Comparison of ENCODE assay signal across 8 cellular contexts in the genomic region with DNA sequence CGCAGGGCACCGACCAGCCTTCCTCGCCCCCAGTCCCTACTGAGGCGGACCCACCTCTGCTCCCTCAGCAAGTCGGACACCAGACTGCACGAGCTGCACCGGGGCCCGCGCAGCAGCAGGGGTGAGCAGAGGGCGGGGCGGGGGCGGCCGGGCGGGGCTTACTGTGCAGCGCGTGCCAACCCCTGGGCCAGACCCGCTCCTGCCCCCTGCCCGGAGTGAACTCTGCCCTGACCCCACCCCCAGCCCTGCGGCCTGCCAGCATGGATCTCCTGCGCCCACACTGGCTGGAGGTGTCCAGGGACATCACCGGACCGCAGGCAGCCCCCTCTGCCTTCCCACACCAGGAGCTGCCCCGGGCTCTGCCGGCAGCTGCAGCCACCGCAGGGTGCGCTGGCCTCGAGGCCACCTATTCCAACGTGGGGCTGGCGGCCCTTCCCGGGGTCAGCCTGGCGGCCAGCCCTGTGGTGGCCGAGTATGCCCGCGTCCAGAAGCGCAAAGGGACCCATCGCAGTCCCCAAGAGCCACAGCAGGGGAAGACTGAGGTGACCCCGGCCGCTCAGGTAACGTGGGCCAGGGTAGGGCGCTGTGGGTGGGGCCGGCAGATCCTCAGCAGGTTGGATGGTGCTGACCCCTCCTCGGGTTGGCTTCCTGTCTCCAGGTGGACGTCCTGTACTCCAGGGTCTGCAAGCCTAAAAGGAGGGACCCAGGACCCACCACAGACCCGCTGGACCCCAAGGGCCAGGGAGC. TPM values are rescaled to one million over a fixed set of nuclear protein-coding genes. Genes with fewer than 3 reads are reported as not detected.
DNase-seq lines count a peak whose midpoint lies in the region.

No MANE protein-coding gene starts in this region.

- peak overlapping the region; percentile 87 for H3K4me3 Mint-ChIP-seq in activated CD4-positive, alpha-beta T cell treated with anti-CD3 and anti-CD28 coated beads, Interleukin-2, amount 10 ng/mL, durations not matched to agents 7 days and 5 days

- DNase-seq in activated CD4-positive, alpha-beta T cell treated with anti-CD3 and anti-CD28 coated beads, Interleukin-2, amount 10 ng/mL, durations not matched to agents 7 days and 5 days = peak; percentile 40
- no peak for DNase-seq in activated CD4-positive, alpha-beta T cell treated with anti-CD3 and anti-CD28 coated beads, Interleukin-2, amount 50 U/mL, for 4 hours
- peak; percentile 39 for DNase-seq in activated CD4-positive, alpha-beta T cell treated with anti-CD3 and anti-CD28 coated beads, Interleukin-2, amount 50 U/mL, for 1 hour
- DNase-seq in SHP77 treated with DMSO at 0.1 percent for 48 hours (lab: John Stamatoyannopoulos, UW) (no peak), NCI-H2029 treated with DMSO at 0.1 percent for 48 hours (lab: John Stamatoyannopoulos, UW) (no peak), NCI-H1930 (lab: John Stamatoyannopoulos, UW) (no peak)

- POLR2A ChIA-PET in activated CD4-positive, alpha-beta T cell treated with anti-CD3 and anti-CD28 coated beads, Interleukin-2, amount 10 ng/mL, durations not matched to agents 7 days and 5 days (lab: Charles Lee) = no interaction called here

- peaks cover 28% of the 10 kb centered on the region for H3K4me1 Mint-ChIP-seq in activated CD4-positive, alpha-beta T cell treated with anti-CD3 and anti-CD28 coated beads, Interleukin-2, amount 10 ng/mL, durations not matched to agents 7 days and 5 days

- peak overlapping the region; percentile 25 for H3K27ac Mint-ChIP-seq in activated CD4-positive, alpha-beta T cell treated with anti-CD3 and anti-CD28 coated beads, Interleukin-2, amount 10 ng/mL, durations not matched to agents 7 days and 5 days

- H3K27me3 ChIP-seq in iPS-15b (ENCODE audit: control insufficient read depth, insufficient read depth, low read length) (no peaks in the 10 kb centered on the region), subcutaneous abdominal adipose tissue (ENCODE audit: control insufficient read depth in 5 of 5, insufficient read depth in 4 of 5, low read length in 5 of 5) (no peaks in the 10 kb centered on the region)

- H3K9ac ChIP-seq in iPS-15b (ENCODE audit: low read depth, low read length) = no peak overlapping the region
- peak overlapping the region in 3 of 5 donors; percentile 30 to 75 (median 53) for H3K9ac ChIP-seq in subcutaneous abdominal adipose tissue (ENCODE audit: low read length in 5 of 5)

- no peaks in the 10 kb centered on the region for H3K27me3 Mint-ChIP-seq in activated CD4-positive, alpha-beta T cell treated with anti-CD3 and anti-CD28 coated beads, Interleukin-2, amount 10 ng/mL, durations not matched to agents 7 days and 5 days

- H3K9me3 ChIP-seq in iPS-15b (ENCODE audit: control insufficient read depth, insufficient read depth, low read length) = no peaks in the 10 kb centered on the region
- no peaks in the 10 kb centered on the region for H3K9me3 ChIP-seq in subcutaneous abdominal adipose tissue (ENCODE audit: control insufficient read depth in 5 of 5, low read length in 5 of 5)

- H3K4me1 ChIP-seq in iPS-15b (ENCODE audit: control insufficient read depth, insufficient read depth, low read length) (no peaks in the 10 kb centered on the region), subcutaneous abdominal adipose tissue (ENCODE audit: control insufficient read depth in 5 of 5, insufficient read depth in 5 of 5, low read length in 5 of 5) (peaks cover 2 to 56% (median 37%) of the 10 kb centered on the region in 5 donors)

- H3K4me3 ChIP-seq in iPS-15b (ENCODE audit: low read depth, low read length) (peak overlapping the region; percentile 52), subcutaneous abdominal adipose tissue (ENCODE audit: low read depth in 1 of 5, low read length in 5 of 5) (peak overlapping the region in 4 of 5 donors; percentile 26 to 73 (median 55))

- H3K36me3 Mint-ChIP-seq in activated CD4-positive, alpha-beta T cell treated with anti-CD3 and anti-CD28 coated beads, Interleukin-2, amount 10 ng/mL, durations not matched to agents 7 days and 5 days (ENCODE audit: low read depth) = peaks cover 31% of the 10 kb centered on the region

- CTCF ChIA-PET in activated CD4-positive, alpha-beta T cell treated with anti-CD3 and anti-CD28 coated beads, Interleukin-2, amount 10 ng/mL, durations not matched to agents 7 days and 5 days (lab: Charles Lee) = interaction anchor here (1.0 to 4.2 kb wide), 3 partner anchors 12 to 548 kb away, joined by 3 to 27 read pairs (median 3); no protein-coding TSS in a partner anchor

- no peak overlapping the region for H3K27ac ChIP-seq in subcutaneous abdominal adipose tissue (ENCODE audit: low read depth, low read length)

- no peaks in the 10 kb centered on the region for H3K9me3 Mint-ChIP-seq in activated CD4-positive, alpha-beta T cell treated with anti-CD3 and anti-CD28 coated beads, Interleukin-2, amount 10 ng/mL, durations not matched to agents 7 days and 5 days

- H3K36me3 ChIP-seq in iPS-15b (ENCODE audit: control insufficient read depth, insufficient read depth, low read length) (peaks cover 38% of the 10 kb centered on the region), subcutaneous abdominal adipose tissue (ENCODE audit: control insufficient read depth in 5 of 5, insufficient read depth in 5 of 5, low read length in 5 of 5) (peaks cover 0 to 45% (median 34%) of the 10 kb centered on the region in 5 donors)

RNA-seq across cellular contexts. Expression of a gene that starts 1.5 kb away (rescaled TPM):
- 100 to 1,000 TPM; 105 to 129 TPM for total RNA-seq in activated CD4-positive, alpha-beta T cell treated with anti-CD3 and anti-CD28 coated beads, Interleukin-2, amount 10 ng/mL, durations not matched to agents 7 days and 5 days

RNA-seq across cellular contexts. Expression of a gene that starts 1.6 kb away (rescaled TPM):
- total RNA-seq in activated CD4-positive, alpha-beta T cell treated with anti-CD3 and anti-CD28 coated beads, Interleukin-2, amount 10 ng/mL, durations not matched to agents 7 days and 5 days = 100 to 1,000 TPM; 253 to 302 TPM

RNA-seq across cellular contexts. Expression of a gene that starts 30.3 kb away (rescaled TPM):
- 10 to 100 TPM; 37.3 to 43.3 TPM for total RNA-seq in activated CD4-positive, alpha-beta T cell treated with anti-CD3 and anti-CD28 coated beads, Interleukin-2, amount 10 ng/mL, durations not matched to agents 7 days and 5 days

RNA-seq across cellular contexts. Expression of a gene that starts 30.3 kb away (rescaled TPM):
- 10 to 100 TPM; 52.7 to 64.5 TPM for total RNA-seq in activated CD4-positive, alpha-beta T cell treated with anti-CD3 and anti-CD28 coated beads, Interleukin-2, amount 10 ng/mL, durations not matched to agents 7 days and 5 days

RNA-seq across cellular contexts. Expression of a gene that starts 41.7 kb away (rescaled TPM):
- total RNA-seq in activated CD4-positive, alpha-beta T cell treated with anti-CD3 and anti-CD28 coated beads, Interleukin-2, amount 10 ng/mL, durations not matched to agents 7 days and 5 days = 1 to 10 TPM in 1 of 2 experiments, not detected in 1; 1.0 TPM

Comparison
In these comparisons a context has a peak if more than half of its experiments do, and no peak if none do; other contexts are left out.
1. DNase-seq: peak in activated CD4-positive, alpha-beta T cell treated with anti-CD3 and anti-CD28 coated beads, Interleukin-2, amount 10 ng/mL, durations not matched to agents 7 days and 5 days (single experiment) and activated CD4-positive, alpha-beta T cell treated with anti-CD3 and anti-CD28 coated beads, Interleukin-2, amount 50 U/mL, for 1 hour (single experiment); none in activated CD4-positive, alpha-beta T cell treated with anti-CD3 and anti-CD28 coated beads, Interleukin-2, amount 50 U/mL, for 4 hours (0 of 2), SHP77 treated with DMSO at 0.1 percent for 48 hours (single experiment), NCI-H2029 treated with DMSO at 0.1 percent for 48 hours (single experiment) and NCI-H1930 (0 of 2).